ENCODE assay signal across 23 cellular contexts in genomic region chr2:23495661-23496114, GRCh38.
DNase-seq lines count a peak whose midpoint lies in the region; ATAC-seq and TF ChIP-seq lines count a peak whose summit lies in the region.
"Had no signal": no experiment of that assay in that cellular context is flagged by ENCODE, and none has a peak within 500 bp of the region (broad histone marks: within the 10 kb centered on the region; RNA-seq: fewer than 3 reads in every experiment).

No MANE protein-coding gene starts in this region.

- peaks cover 11% of the 10 kb centered on the region for H3K27me3 Mint-ChIP-seq in activated CD4-positive, alpha-beta memory T cell treated with anti-CD3 and anti-CD28 coated beads for 36 hours

- H3K9me3 Mint-ChIP-seq in activated CD4-positive, alpha-beta memory T cell treated with anti-CD3 and anti-CD28 coated beads for 36 hours, result no peaks in the 10 kb centered on the region
- H3K9me3 Mint-ChIP-seq: activated T-helper 2 cell treated with anti-CD3 and anti-CD28 coated beads, Interferon-gamma antibody, Interleukin-2, Interleukin-4, amounts not matched to agents 10 μg/mL and 5 μg/mL and 100 μg/mL, durations not matched to agents 14 hours and 24 hours and 36 hours; dendritic cell treated with granulocyte-macrophage colony-stimulating factor and Interleukin-4, amounts not matched to agents 40 ng/mL and 50 ng/mL, for 4 days; memory B cell; naive B cell had no signal

- no peaks in the 10 kb centered on the region for H3K36me3 ChIP-seq in heart right ventricle
- H3K36me3 ChIP-seq: suprapubic skin had no signal

- H3K4me3 ChIP-seq in heart right ventricle (no peak overlapping the region), retinal pigment epithelial cell (ENCODE audit: low read length) (no peak overlapping the region)
- H3K4me3 ChIP-seq: suprapubic skin had no signal

- H3K4me3 Mint-ChIP-seq in activated CD4-positive, alpha-beta memory T cell treated with anti-CD3 and anti-CD28 coated beads for 36 hours, result no peak overlapping the region
- H3K4me3 Mint-ChIP-seq: activated CD4-positive, alpha-beta T cell treated with anti-CD3 and anti-CD28 coated beads for 36 hours; dendritic cell treated with granulocyte-macrophage colony-stimulating factor and Interleukin-4, amounts not matched to agents 40 ng/mL and 50 ng/mL, for 4 days; memory B cell had no signal

- peaks cover 0 to 36% (median 0%) of the 10 kb centered on the region in 7 donors for H3K27me3 ChIP-seq in heart right ventricle
- H3K27me3 ChIP-seq: suprapubic skin had no signal

- no peak for TF ChIP-seq CTCF in heart right ventricle (IDR thresholded peaks at IDR 0.05)
- TF ChIP-seq CTCF in retinal pigment epithelial cell (conservative IDR thresholded peaks at IDR 0.05; ENCODE audit: low read depth, low read length), result no peak

- peaks cover 0 to 34% (median 13%) of the 10 kb centered on the region in 9 donors for H3K4me1 ChIP-seq in heart right ventricle

- CTCF ChIA-PET in activated CD4-positive, alpha-beta memory T cell treated with anti-CD3 and anti-CD28 coated beads for 36 hours (lab: Charles Lee), result no interaction called here

- H3K4me1 Mint-ChIP-seq in activated CD4-positive, alpha-beta memory T cell treated with anti-CD3 and anti-CD28 coated beads for 36 hours (ENCODE audit: low read depth), result peaks cover 25% of the 10 kb centered on the region

- H3K27ac ChIP-seq in heart right ventricle, result peak overlapping the region in 4 of 10 donors; percentile 9 to 43 (median 20)
- H3K27ac ChIP-seq: SK-N-MC, suprapubic skin had no signal

- H3K9me3 ChIP-seq in heart right ventricle, result no peaks in the 10 kb centered on the region
- H3K9me3 ChIP-seq: suprapubic skin had no signal

- no peak overlapping the region for H3K27ac Mint-ChIP-seq in activated CD4-positive, alpha-beta memory T cell treated with anti-CD3 and anti-CD28 coated beads for 36 hours
- H3K27ac Mint-ChIP-seq: activated CD4-positive, alpha-beta T cell treated with anti-CD3 and anti-CD28 coated beads for 36 hours; activated T-helper 2 cell treated with anti-CD3 and anti-CD28 coated beads, Interferon-gamma antibody, Interleukin-2, Interleukin-4, amounts not matched to agents 10 μg/mL and 5 μg/mL and 100 μg/mL, durations not matched to agents 14 hours and 24 hours and 36 hours; dendritic cell treated with granulocyte-macrophage colony-stimulating factor and Interleukin-4, amounts not matched to agents 40 ng/mL and 50 ng/mL, for 4 days; memory B cell; naive B cell had no signal

- POLR2A ChIA-PET in activated CD4-positive, alpha-beta memory T cell treated with anti-CD3 and anti-CD28 coated beads for 36 hours (lab: Charles Lee), result no interaction called here

- 82% methylated on average over 19 of the region's 19 CpGs for WGBS in heart right ventricle, 2 donors

- intact Hi-C loops in heart right ventricle (cut with DNase I), result no loop called here
- intact Hi-C loops in activated CD4-positive, alpha-beta memory T cell treated with anti-CD3 and anti-CD28 coated beads for 36 hours (cut with micrococcal nuclease), result no loop called here

- peak; percentile 88 for DNase-seq in D341Med (ENCODE audit: low spot score)
- DNase-seq in NCI-H446 (lab: John Stamatoyannopoulos, UW), result peak; percentile 58 to 88
- DNase-seq in heart right ventricle, result no peak
- peak; percentile 94 for DNase-seq in retinal pigment epithelial cell (ENCODE audit: low read depth)
- DNase-seq in NCI-H2107 treated with DMSO at 0.1 percent for 48 hours (lab: John Stamatoyannopoulos, UW; ENCODE audit: unreplicated experiment), result no peak
- DNase-seq in activated CD4-positive, alpha-beta memory T cell treated with anti-CD3 and anti-CD28 coated beads for 36 hours, result no peak
- no peak for DNase-seq in activated T-cell treated with anti-CD3 and anti-CD28 coated beads, Interleukin-2, amount 50 U/mL, for 48 hours
- DNase-seq: activated CD4-positive, alpha-beta T cell treated with anti-CD3 and anti-CD28 coated beads for 36 hours; EL; GOT3; hypothalamus; kidney; naive B cell; NCI-H1092 treated with DMSO at 0.1 percent for 48 hours; NCI-H2107; T1000 had no signal

- ATAC-seq in heart right ventricle (peak in 7 of 8 donors; percentile 28 to 71 (median 50)), HG03280 (IDR thresholded peaks at IDR 0.05; ENCODE audit: unreplicated experiment) (no peak)
- ATAC-seq: activated CD4-positive, alpha-beta T cell treated with anti-CD3 and anti-CD28 coated beads for 36 hours; Panc1 had no signal

- no peaks in the 10 kb centered on the region for H3K36me3 Mint-ChIP-seq in activated CD4-positive, alpha-beta memory T cell treated with anti-CD3 and anti-CD28 coated beads for 36 hours
- H3K36me3 Mint-ChIP-seq: naive B cell had no signal

Comparison
In these comparisons a context has a peak if more than half of its experiments do, and no peak if none do; other contexts are left out.
1. DNase-seq: peak in D341Med (single experiment), NCI-H446 (2 of 2) and retinal pigment epithelial cell (single experiment); none in heart right ventricle (0 of 2), NCI-H2107 treated with DMSO at 0.1 percent for 48 hours (single experiment), activated CD4-positive, alpha-beta memory T cell treated with anti-CD3 and anti-CD28 coated beads for 36 hours (single experiment) and activated T-cell treated with anti-CD3 and anti-CD28 coated beads, Interleukin-2, amount 50 U/mL, for 48 hours (0 of 2).